In genomic region chr7:33191326-33191725, GRCh38 we compare ENCODE assay signal across 8 cellular contexts.
DNase-seq lines count a peak whose midpoint lies in the region; ATAC-seq and TF ChIP-seq lines count a peak whose summit lies in the region.

No MANE protein-coding gene starts in this region.

- no peak for TF ChIP-seq CTCF in WTC11 (IDR thresholded peaks at IDR 0.05)

- no peaks in the 10 kb centered on the region for H3K79me2 ChIP-seq in ACC112 (ENCODE audit: control insufficient read depth, insufficient read depth, low read length, unreplicated experiment)

- no peak overlapping the region for H3K27ac Mint-ChIP-seq in WTC11

- H3K4me3 ChIP-seq in ACC112 (ENCODE audit: low read depth, low read length) = peak overlapping the region; percentile 24; the same call in 1 of the 2 replicates

- ATAC-seq in GM18907 (IDR thresholded peaks at IDR 0.05; ENCODE audit: unreplicated experiment) (peak; percentile 79), HG03064 (IDR thresholded peaks at IDR 0.05; ENCODE audit: low read depth, unreplicated experiment) (peak; percentile 73), WTC11 (peak; percentile 93), HG02840 (IDR thresholded peaks at IDR 0.05; ENCODE audit: low FRiP score, unreplicated experiment) (no peak)

- CTCF ChIA-PET in WTC11 (lab: Charles Lee) = interaction anchor here (1.2 kb wide), 1 partner anchor 143 kb away, joined by 3 read pairs; no protein-coding TSS in a partner anchor

- H2AFZ ChIP-seq in ACC112 (ENCODE audit: low read length, unreplicated experiment) = no peak overlapping the region

- H3K27me3 Mint-ChIP-seq in WTC11 (ENCODE audit: low read depth) = no peaks in the 10 kb centered on the region; the same call in 1 of the 2 replicates

- H3K9me3 Mint-ChIP-seq in WTC11 = peaks cover 9% of the 10 kb centered on the region; the same call in 1 of the 2 replicates

- H3K4me1 ChIP-seq in ACC112 (ENCODE audit: control insufficient read depth, insufficient read depth, low read length, unreplicated experiment) = peaks cover 12% of the 10 kb centered on the region

- DNase-seq in WTC11 (ENCODE audit: low spot score) (no peak), NCI-H2081 (lab: John Stamatoyannopoulos, UW) (no peak), C1 segment of cervical spinal cord (lab: John Stamatoyannopoulos, UW) (no peak), NCI-H510A treated with DMSO at 0.1 percent for 48 hours (lab: John Stamatoyannopoulos, UW) (no peak)

- no peak overlapping the region for H3K4me3 Mint-ChIP-seq in WTC11

- H3K4me1 Mint-ChIP-seq in WTC11 = peaks cover 13% of the 10 kb centered on the region

- H3K27ac ChIP-seq in ACC112 (ENCODE audit: low read depth, low read length) = no peak overlapping the region

- POLR2A ChIA-PET in WTC11 (lab: Charles Lee) = no interaction called here

- H3K36me3 Mint-ChIP-seq in WTC11 = peaks cover 2% of the 10 kb centered on the region; the same call in 1 of the 2 replicates

- no peaks in the 10 kb centered on the region for H3K27me3 ChIP-seq in ACC112 (ENCODE audit: insufficient read depth, low read length)

- no peaks in the 10 kb centered on the region for H3K36me3 ChIP-seq in ACC112 (ENCODE audit: insufficient read depth, low read length)

TF ChIP-seq in WTC11, 78 proteins besides CTCF, POLR2A, EP300 and RAD21:
- TF ChIP-seq ZNF263 (CRISPR knock-in tag; IDR thresholded peaks at IDR 0.05; ENCODE audit: low read depth) (no peak), TP53 (CRISPR knock-in tag; IDR thresholded peaks at IDR 0.05) (no peak), ZNF281 (CRISPR knock-in tag; IDR thresholded peaks at IDR 0.05) (no peak), JAZF1 (CRISPR knock-in tag; IDR thresholded peaks at IDR 0.05) (no peak), GRHL2 (CRISPR knock-in tag; IDR thresholded peaks at IDR 0.05; ENCODE audit: insufficient replicate concordance, severe bottlenecking) (no peak), ZNF512 (CRISPR knock-in tag; IDR thresholded peaks at IDR 0.05; ENCODE audit: borderline replicate concordance) (no peak)
TF ChIP-seq in WTC11: peak in this region for 0.
